3 cellular contexts compared by ENCODE assay signal in the genomic region with DNA sequence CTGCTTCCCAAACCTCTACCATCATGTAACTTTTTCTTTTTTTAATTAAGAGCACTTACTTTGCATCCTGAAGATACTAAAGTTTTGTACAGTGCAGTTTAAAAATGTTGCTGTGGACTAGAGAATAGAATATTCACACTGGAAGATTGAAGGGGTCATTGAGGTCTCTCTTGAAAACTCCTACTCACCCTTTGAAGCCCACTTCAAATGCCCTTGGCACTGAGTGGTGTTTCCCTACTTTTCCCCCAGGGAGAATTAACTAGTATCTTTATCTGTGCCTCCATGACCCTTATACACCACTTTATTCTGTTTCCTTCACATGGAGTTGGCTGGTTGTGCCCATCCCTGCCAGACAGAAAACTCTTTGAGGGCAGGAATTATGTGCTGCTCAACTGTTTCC. TPM values are rescaled to one million over a fixed set of nuclear protein-coding genes. Genes with fewer than 3 reads are reported as not detected.
"Had no signal": no experiment of that assay in that cellular context is flagged by ENCODE, and none has a peak within 500 bp of the region (broad histone marks: within the 10 kb centered on the region; RNA-seq: fewer than 3 reads in every experiment).

No MANE protein-coding gene starts in this region.

- DNase-seq: GDM1, GF-D8 had no signal

- ATAC-seq: GM12878 had no signal

- H3K4me3 ChIP-seq: GM12878 had no signal

RNA-seq across cellular contexts. Expression of a gene that starts 19.6 kb away (rescaled TPM):
- polyA plus RNA-seq: GM12878 had no signal
